ENCODE assay signal across 1 cellular context in the genomic region with DNA sequence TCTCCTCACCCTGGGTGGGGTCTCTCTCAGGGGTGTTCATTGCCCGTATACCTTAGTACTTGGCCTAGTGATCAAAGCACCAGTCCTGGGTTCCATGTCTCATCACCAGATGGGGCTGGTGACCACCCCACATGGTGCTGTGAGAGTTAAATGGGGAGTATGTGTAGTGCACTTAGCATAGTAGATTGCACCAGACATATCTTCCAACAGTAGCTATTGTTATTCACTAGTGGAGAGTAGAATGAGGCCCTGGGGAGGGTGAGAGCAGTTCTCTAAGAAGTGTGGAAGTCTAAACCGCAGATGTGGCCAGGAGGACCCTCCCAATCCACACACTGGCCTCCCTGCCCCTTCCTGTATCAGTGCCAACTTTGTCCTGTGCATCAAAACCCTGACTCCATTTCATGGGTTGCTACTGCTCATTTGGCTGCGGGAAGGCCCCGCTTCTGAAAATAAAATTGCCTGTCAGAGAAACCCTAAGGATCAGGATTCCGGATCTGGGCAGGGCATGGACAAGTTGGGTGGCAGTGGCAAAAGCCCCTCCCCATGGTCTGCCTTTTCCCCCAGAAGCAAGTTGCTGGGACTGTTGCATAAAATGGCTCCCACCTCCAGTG.
TF ChIP-seq lines count a peak whose summit lies in the region.

No MANE protein-coding gene starts in this region.

TF ChIP-seq in IMR-90, 13 proteins besides CTCF, POLR2A, EP300 and RAD21 (continued from another document):
- TF ChIP-seq USF2 (IDR thresholded peaks at IDR 0.05; ENCODE audit: low read depth, low read length) (no peak), CEBPB (IDR thresholded peaks at IDR 0.05; ENCODE audit: low read depth, low read length) (no peak), FOS (IDR thresholded peaks at IDR 0.05; ENCODE audit: low read depth, low read length) (no peak), BHLHE40 (IDR thresholded peaks at IDR 0.05; ENCODE audit: low read depth, low read length) (no peak), NFE2L2 (IDR thresholded peaks at IDR 0.05; ENCODE audit: low read depth, low read length) (no peak)
